In the genomic region with DNA sequence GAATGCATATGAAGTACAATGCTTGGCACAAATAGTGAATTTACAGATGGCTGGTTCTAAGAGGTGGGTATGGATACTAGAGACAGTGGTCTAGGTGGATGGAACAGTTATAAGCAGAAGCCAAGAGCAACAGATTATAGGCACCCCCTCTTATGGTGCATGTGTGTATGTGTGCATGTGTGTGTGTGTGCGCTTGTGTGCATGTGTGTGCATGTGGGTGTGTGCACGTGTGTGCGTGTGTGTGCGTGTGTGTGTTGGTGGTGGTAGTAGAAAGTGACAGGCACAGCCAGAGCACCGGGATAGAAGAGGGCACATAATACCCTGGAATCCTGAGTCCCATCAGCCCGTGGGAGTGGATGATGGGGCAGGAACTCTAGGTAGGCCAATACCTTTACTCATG, we compare ENCODE assay signal across 1 cellular context.
TF ChIP-seq lines count a peak whose summit lies in the region.

No MANE protein-coding gene starts in this region.

TF ChIP-seq in HEK293, 187 proteins besides CTCF, POLR2A, EP300 and RAD21 (continued from another document):
- TF ChIP-seq, protein P1, sequence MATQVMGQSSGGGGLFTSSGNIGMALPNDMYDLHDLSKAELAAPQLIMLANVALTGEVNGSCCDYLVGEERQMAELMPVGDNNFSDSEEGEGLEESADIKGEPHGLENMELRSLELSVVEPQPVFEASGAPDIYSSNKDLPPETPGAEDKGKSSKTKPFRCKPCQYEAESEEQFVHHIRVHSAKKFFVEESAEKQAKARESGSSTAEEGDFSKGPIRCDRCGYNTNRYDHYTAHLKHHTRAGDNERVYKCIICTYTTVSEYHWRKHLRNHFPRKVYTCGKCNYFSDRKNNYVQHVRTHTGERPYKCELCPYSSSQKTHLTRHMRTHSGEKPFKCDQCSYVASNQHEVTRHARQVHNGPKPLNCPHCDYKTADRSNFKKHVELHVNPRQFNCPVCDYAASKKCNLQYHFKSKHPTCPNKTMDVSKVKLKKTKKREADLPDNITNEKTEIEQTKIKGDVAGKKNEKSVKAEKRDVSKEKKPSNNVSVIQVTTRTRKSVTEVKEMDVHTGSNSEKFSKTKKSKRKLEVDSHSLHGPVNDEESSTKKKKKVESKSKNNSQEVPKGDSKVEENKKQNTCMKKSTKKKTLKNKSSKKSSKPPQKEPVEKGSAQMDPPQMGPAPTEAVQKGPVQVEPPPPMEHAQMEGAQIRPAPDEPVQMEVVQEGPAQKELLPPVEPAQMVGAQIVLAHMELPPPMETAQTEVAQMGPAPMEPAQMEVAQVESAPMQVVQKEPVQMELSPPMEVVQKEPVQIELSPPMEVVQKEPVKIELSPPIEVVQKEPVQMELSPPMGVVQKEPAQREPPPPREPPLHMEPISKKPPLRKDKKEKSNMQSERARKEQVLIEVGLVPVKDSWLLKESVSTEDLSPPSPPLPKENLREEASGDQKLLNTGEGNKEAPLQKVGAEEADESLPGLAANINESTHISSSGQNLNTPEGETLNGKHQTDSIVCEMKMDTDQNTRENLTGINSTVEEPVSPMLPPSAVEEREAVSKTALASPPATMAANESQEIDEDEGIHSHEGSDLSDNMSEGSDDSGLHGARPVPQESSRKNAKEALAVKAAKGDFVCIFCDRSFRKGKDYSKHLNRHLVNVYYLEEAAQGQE (tag by site-specific recombination; IDR thresholded peaks at IDR 0.05), result no peak
- no peak for TF ChIP-seq ZNF10 (tag by site-specific recombination; IDR thresholded peaks at IDR 0.05)
- TF ChIP-seq, protein P2, sequence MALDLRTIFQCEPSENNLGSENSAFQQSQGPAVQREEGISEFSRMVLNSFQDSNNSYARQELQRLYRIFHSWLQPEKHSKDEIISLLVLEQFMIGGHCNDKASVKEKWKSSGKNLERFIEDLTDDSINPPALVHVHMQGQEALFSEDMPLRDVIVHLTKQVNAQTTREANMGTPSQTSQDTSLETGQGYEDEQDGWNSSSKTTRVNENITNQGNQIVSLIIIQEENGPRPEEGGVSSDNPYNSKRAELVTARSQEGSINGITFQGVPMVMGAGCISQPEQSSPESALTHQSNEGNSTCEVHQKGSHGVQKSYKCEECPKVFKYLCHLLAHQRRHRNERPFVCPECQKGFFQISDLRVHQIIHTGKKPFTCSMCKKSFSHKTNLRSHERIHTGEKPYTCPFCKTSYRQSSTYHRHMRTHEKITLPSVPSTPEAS (tag by site-specific recombination; IDR thresholded peaks at IDR 0.05), result peak; percentile 98
